In genomic region chr11:46537121-46537520, GRCh38 we compare ENCODE assay signal across 8 cellular contexts. TPM values are rescaled to one million over a fixed set of nuclear protein-coding genes. Genes with fewer than 3 reads are reported as not detected.
DNase-seq lines count a peak whose midpoint lies in the region; ATAC-seq and TF ChIP-seq lines count a peak whose summit lies in the region.

No MANE protein-coding gene starts in this region.

- DNase-seq in BE2C = no peak
- DNase-seq in adipocyte (ENCODE audit: low read depth) = peak; percentile 30
- DNase-seq in right atrium auricular region (ENCODE audit: low spot score) = no peak
- no peak for DNase-seq in iPS-NIHi11 (ENCODE audit: low spot score)
- no peak for DNase-seq in T1000 (lab: John Stamatoyannopoulos, UW)

- H3K36me3 ChIP-seq in BE2C (no peaks in the 10 kb centered on the region), HUES48 (ENCODE audit: control insufficient read depth, insufficient read depth, low read length) (peaks cover 17% of the 10 kb centered on the region), adipocyte (ENCODE audit: control insufficient read depth, insufficient read depth, low read length, severe bottlenecking) (peaks cover 22% of the 10 kb centered on the region), iPS-18a (ENCODE audit: control insufficient read depth, low read depth, low read length) (peaks cover 8% of the 10 kb centered on the region), right atrium auricular region (peaks cover 9% of the 10 kb centered on the region)

- H3K27me3 ChIP-seq in BE2C (no peaks in the 10 kb centered on the region), HUES48 (ENCODE audit: control insufficient read depth, insufficient read depth, low read length) (no peaks in the 10 kb centered on the region), adipocyte (replicated peaks; ENCODE audit: control insufficient read depth, insufficient read depth, low read length) (no peaks in the 10 kb centered on the region), iPS-18a (ENCODE audit: control insufficient read depth, insufficient read depth, low read length) (no peaks in the 10 kb centered on the region), right atrium auricular region (no peaks in the 10 kb centered on the region)

- H3K9ac ChIP-seq in HUES48 (ENCODE audit: low read depth, low read length) (peak overlapping the region; percentile 4; the same call in 1 of the 2 replicates), adipocyte (ENCODE audit: low read length) (no peak overlapping the region), iPS-18a (ENCODE audit: low read length) (peak overlapping the region; percentile 5)

- TF ChIP-seq CTCF in BE2C (IDR thresholded peaks at IDR 0.05; ENCODE audit: low read depth, low read length) = peak; percentile 41
- TF ChIP-seq CTCF in right atrium auricular region (IDR thresholded peaks at IDR 0.05) = no peak

- no peak overlapping the region for H3K4me3 ChIP-seq in BE2C (ENCODE audit: low read depth, low read length)
- H3K4me3 ChIP-seq in HUES48 (ENCODE audit: low read depth, low read length) = no peak overlapping the region
- no peak overlapping the region for H3K4me3 ChIP-seq in adipocyte (ENCODE audit: low read length)
- H3K4me3 ChIP-seq in iPS-18a (ENCODE audit: low read length) = peak overlapping the region; percentile 6
- H3K4me3 ChIP-seq in right atrium auricular region = no peak overlapping the region

- H3K27ac ChIP-seq in HUES48 (ENCODE audit: low read depth, low read length) = peak overlapping the region; percentile 47
- H3K27ac ChIP-seq in iPS-18a (ENCODE audit: low read length) = no peak overlapping the region
- H3K27ac ChIP-seq in right atrium auricular region = no peak overlapping the region

- no peak for ATAC-seq in GM18867 (IDR thresholded peaks at IDR 0.05; ENCODE audit: unreplicated experiment)

- H3K4me1 ChIP-seq in BE2C = no peaks in the 10 kb centered on the region
- H3K4me1 ChIP-seq in HUES48 (ENCODE audit: control insufficient read depth, insufficient read depth, low read length) = peaks cover 26% of the 10 kb centered on the region
- H3K4me1 ChIP-seq in adipocyte (ENCODE audit: control insufficient read depth, insufficient read depth, low read length) = no peaks in the 10 kb centered on the region
- peaks cover 12% of the 10 kb centered on the region for H3K4me1 ChIP-seq in iPS-18a (ENCODE audit: control insufficient read depth, low read depth, low read length)
- peaks cover 0 to 12% of the 10 kb centered on the region in 2 donors for H3K4me1 ChIP-seq in right atrium auricular region

- H3K9me3 ChIP-seq in BE2C (no peaks in the 10 kb centered on the region), HUES48 (ENCODE audit: control insufficient read depth, insufficient read depth, low read length) (no peaks in the 10 kb centered on the region), adipocyte (ENCODE audit: control insufficient read depth, low read length) (no peaks in the 10 kb centered on the region), iPS-18a (ENCODE audit: control insufficient read depth, low read depth, low read length) (no peaks in the 10 kb centered on the region), right atrium auricular region (no peaks in the 10 kb centered on the region)

RNA-seq across cellular contexts. Expression of gene AMBRA1, which starts 56.7 kb away (rescaled TPM):
- 23.1 TPM for polyA plus RNA-seq in BE2C (2012; ENCODE audit: insufficient read depth, insufficient read length, low read depth)
- total RNA-seq in right atrium auricular region = 10 to 100 TPM; 16.8 to 22.0 TPM
